17 cellular contexts compared by ENCODE assay signal in the genomic region with DNA sequence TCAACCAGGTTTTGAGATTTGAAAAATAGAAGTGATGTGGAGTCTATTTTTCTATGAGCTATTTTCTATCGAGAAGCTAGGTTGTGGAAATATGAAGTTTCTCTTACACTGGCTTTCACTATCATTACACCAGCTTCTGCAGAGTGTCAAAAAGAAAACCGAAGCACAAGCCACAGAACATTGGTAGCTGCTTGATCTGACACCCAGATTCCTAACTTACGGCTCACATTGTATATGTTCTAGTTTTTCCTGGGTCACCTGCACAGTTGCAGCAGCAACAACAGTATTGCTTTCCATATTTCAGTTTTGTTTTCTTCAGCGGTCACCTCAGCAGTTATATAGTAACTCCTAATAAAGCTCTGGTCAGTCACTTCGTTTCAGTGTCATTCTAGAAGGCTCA.
A peak's percentile ranks its signal among the peaks of the same experiment; 100 is the strongest.
DNase-seq lines count a peak whose midpoint lies in the region; TF ChIP-seq lines count a peak whose summit lies in the region.
"Had no signal": no experiment of that assay in that cellular context is flagged by ENCODE, and none has a peak within 500 bp of the region (broad histone marks: within the 10 kb centered on the region; RNA-seq: fewer than 3 reads in every experiment).

No MANE protein-coding gene starts in this region.

- CTCF ChIA-PET in MCF 10A (lab: Yijun Ruan, JAX) = interaction anchor here (0.7 kb wide), 1 partner anchor 1092 kb away, joined by 3 read pairs; no protein-coding TSS in a partner anchor

- H3K4me2 ChIP-seq in smooth muscle cell = no peak overlapping the region
- H3K4me2 ChIP-seq: BLaER1 had no signal

- no peaks in the 10 kb centered on the region for H3K27me3 ChIP-seq in smooth muscle cell (ENCODE audit: low read depth)
- H3K27me3 ChIP-seq: BLaER1 had no signal

- intact Hi-C loops in MCF 10A (cut with micrococcal nuclease) (no loop called here), posterior vena cava (cut with DNase I) (no loop called here)

- no peaks in the 10 kb centered on the region for H3F3A ChIP-seq in smooth muscle cell (ENCODE audit: low read depth)

- no peak overlapping the region for H3K9ac ChIP-seq in smooth muscle cell (ENCODE audit: low read depth)
- H3K9ac ChIP-seq: BLaER1 had no signal

- no peak overlapping the region for H3K4me3 Mint-ChIP-seq in MCF 10A (ENCODE audit: unreplicated experiment)
- H3K4me3 Mint-ChIP-seq: CD14-positive monocyte; CD4-positive, alpha-beta memory T cell had no signal

- peak overlapping the region; percentile 18 for H2AFZ ChIP-seq in smooth muscle cell (ENCODE audit: low read depth)

- no TSS peak for BruUV-seq in MCF 10A (replicated peaks; lab: Mats Ljungman, UMichigan)

- POLR2A ChIA-PET in MCF 10A (lab: Yijun Ruan, JAX) = no interaction called here

- H4K20me1 ChIP-seq in smooth muscle cell (ENCODE audit: low read depth) = no peaks in the 10 kb centered on the region
- H4K20me1 ChIP-seq: BLaER1 had no signal

- no peak overlapping the region for H3K27ac ChIP-seq in smooth muscle cell (ENCODE audit: low read depth)
- H3K27ac ChIP-seq: 22Rv1, BLaER1, HL-60 had no signal

- H3K27ac Mint-ChIP-seq in MCF 10A (ENCODE audit: low read depth, unreplicated experiment) = no peak overlapping the region
- H3K27ac Mint-ChIP-seq: CD14-positive monocyte; CD4-positive, alpha-beta memory T cell had no signal

- H3K36me3 Mint-ChIP-seq in MCF 10A (ENCODE audit: insufficient read depth, unreplicated experiment) = no peaks in the 10 kb centered on the region
- H3K36me3 Mint-ChIP-seq: CD14-positive monocyte; CD4-positive, alpha-beta memory T cell had no signal

- DNase-seq in T47D (ENCODE audit: low read depth in 1 of 2, low spot score in 1 of 2) = peak; percentile 7 to 22
- DNase-seq in MCF 10A (ENCODE audit: unreplicated experiment) = no peak
- DNase-seq in OCI-M1 (lab: John Stamatoyannopoulos, UW) = peak; percentile 7
- no peak for DNase-seq in smooth muscle cell (lab: John Stamatoyannopoulos, UW; ENCODE audit: unreplicated experiment)
- no peak for DNase-seq in posterior vena cava (ENCODE audit: low spot score)
- no peak for DNase-seq in stimulated activated CD4-positive, alpha-beta T cell treated with anti-CD3 and anti-CD28 coated beads, Interleukin-2, amount 100 ng/mL, for 24 hours
- no peak for DNase-seq in KG1 (lab: John Stamatoyannopoulos, UW)
- DNase-seq: CD4-positive, alpha-beta memory T cell; DMS153; DMS79; GDM1; GOT3; HCEC 1CT had no signal

- no peaks in the 10 kb centered on the region for H3K36me3 ChIP-seq in smooth muscle cell (ENCODE audit: low read depth)
- H3K36me3 ChIP-seq: BLaER1 had no signal

- H3K4me1 ChIP-seq in smooth muscle cell (ENCODE audit: low read depth) = no peaks in the 10 kb centered on the region

- H3K9me3 ChIP-seq in smooth muscle cell (replicated peaks; ENCODE audit: low read depth) = no peaks in the 10 kb centered on the region
- H3K9me3 ChIP-seq: BLaER1 had no signal

- in situ Hi-C loops in T47D (cut with HindIII; ENCODE audit: low pct_unique_long_range_greater_than_20kb, low sequenced_read_pairs) = no loop called here

- H3K9me3 Mint-ChIP-seq in MCF 10A (ENCODE audit: unreplicated experiment) = peaks cover 13% of the 10 kb centered on the region

- 86% methylated on average over 5 of the region's 5 CpGs for WGBS in smooth muscle cell (ENCODE audit: low lambda C conversion rate)

- no peaks in the 10 kb centered on the region for H3K79me2 ChIP-seq in smooth muscle cell (ENCODE audit: low read depth)

- TF ChIP-seq CTCF in MCF 10A (IDR thresholded peaks at IDR 0.05; ENCODE audit: unreplicated experiment) (no peak), smooth muscle cell (IDR thresholded peaks at IDR 0.05; ENCODE audit: borderline replicate concordance, insufficient read depth, poor library complexity, severe bottlenecking) (no peak)

- no peaks in the 10 kb centered on the region for H3K4me1 Mint-ChIP-seq in MCF 10A (ENCODE audit: insufficient read depth, unreplicated experiment)
- H3K4me1 Mint-ChIP-seq: CD14-positive monocyte; CD4-positive, alpha-beta memory T cell had no signal

- no peak overlapping the region for H3K4me3 ChIP-seq in smooth muscle cell
- H3K4me3 ChIP-seq: BLaER1 had no signal

- no peaks in the 10 kb centered on the region for H3K27me3 Mint-ChIP-seq in MCF 10A (ENCODE audit: insufficient read depth, unreplicated experiment)
- H3K27me3 Mint-ChIP-seq: CD4-positive, alpha-beta memory T cell had no signal

Comparison
In these comparisons a context has a peak if more than half of its experiments do, and no peak if none do; other contexts are left out.
1. DNase-seq: peak in T47D (2 of 2) and OCI-M1 (single experiment); none in MCF 10A (single experiment), smooth muscle cell (single experiment), posterior vena cava (single experiment), stimulated activated CD4-positive, alpha-beta T cell treated with anti-CD3 and anti-CD28 coated beads, Interleukin-2, amount 100 ng/mL, for 24 hours (0 of 2) and KG1 (single experiment).